Comparison of ENCODE assay signal across 25 cellular contexts in genomic region chr2:155364766-155365165, GRCh38.
"Had no signal": no experiment of that assay in that cellular context is flagged by ENCODE, and none has a peak within 500 bp of the region (broad histone marks: within the 10 kb centered on the region; RNA-seq: fewer than 3 reads in every experiment).

No MANE protein-coding gene starts in this region.

- H3K4me1 ChIP-seq: colonic mucosa, esophagus squamous epithelium, gastrocnemius medialis, heart right ventricle, left lung, lower lobe of right lung had no signal

- H3K36me3 ChIP-seq: colonic mucosa, esophagus squamous epithelium, gastrocnemius medialis, heart right ventricle, left lung, lower lobe of right lung had no signal

- DNase-seq: colonic mucosa; cortex of kidney; effector CD8-positive, alpha-beta T cell; effector memory CD8-positive, alpha-beta T cell; endodermal cell; erythroblast; esophagus squamous epithelium; foreskin fibroblast; foreskin melanocyte; gastrocnemius medialis; glutamatergic neuron; head of caudate nucleus; heart right ventricle; hippocampal formation; left cardiac atrium; left ventricle myocardium superior; lower lobe of right lung; mesenchymal stem cell; mucosa of descending colon; naive B cell had no signal

- FAIRE-seq: islet of Langerhans, keratinocyte had no signal

- H3K27me3 ChIP-seq: colonic mucosa, esophagus squamous epithelium, gastrocnemius medialis, heart right ventricle, left lung had no signal

- ATAC-seq: effector memory CD8-positive, alpha-beta T cell; esophagus mucosa; gastrocnemius medialis; heart right ventricle; left cardiac atrium; left lung; left ventricle myocardium superior; lower lobe of right lung; mucosa of descending colon had no signal

- H3K27ac ChIP-seq: colonic mucosa, epithelial cell of prostate, esophagus squamous epithelium, gastrocnemius medialis, heart right ventricle, left lung, lower lobe of right lung had no signal

- H3K4me3 ChIP-seq: colonic mucosa, esophagus squamous epithelium, gastrocnemius medialis, heart right ventricle, left lung, lower lobe of right lung, mucosa of descending colon had no signal

- H3K9me3 ChIP-seq: colonic mucosa, esophagus squamous epithelium, gastrocnemius medialis, heart right ventricle, left lung, lower lobe of right lung, mucosa of descending colon had no signal
